Comparison of ENCODE assay signal across 18 cellular contexts in the genomic region with DNA sequence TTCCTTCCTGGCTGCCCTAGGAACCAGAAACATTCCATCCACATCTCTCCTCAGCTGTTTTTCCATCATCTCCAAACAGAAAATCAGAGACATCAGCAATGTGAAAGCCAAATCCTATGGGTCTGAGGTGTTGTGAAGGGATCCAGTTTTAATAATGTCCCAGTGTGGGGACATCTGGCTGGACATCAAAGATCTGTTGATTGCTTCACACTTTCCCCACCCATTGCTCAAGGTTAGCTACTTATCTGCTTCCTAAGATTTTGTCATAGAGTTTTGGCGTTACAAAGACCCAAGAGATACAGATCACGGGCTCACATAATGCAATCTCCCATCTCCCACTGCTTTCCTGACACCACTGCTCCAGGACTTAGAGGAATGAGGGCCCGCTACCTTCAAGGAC. TPM values are rescaled to one million over a fixed set of nuclear protein-coding genes. Genes with fewer than 3 reads are reported as not detected.
DNase-seq lines count a peak whose midpoint lies in the region; ATAC-seq and TF ChIP-seq lines count a peak whose summit lies in the region.
"Had no signal": no experiment of that assay in that cellular context is flagged by ENCODE, and none has a peak within 500 bp of the region (broad histone marks: within the 10 kb centered on the region; RNA-seq: fewer than 3 reads in every experiment).

No MANE protein-coding gene starts in this region.

- H3K4me1 ChIP-seq in sigmoid colon = no peaks in the 10 kb centered on the region
- H3K4me1 ChIP-seq: HAP-1 had no signal

- WGBS in sigmoid colon, 2 donors = 84 to 91% methylated on average over 3 of the region's 3 CpGs

- no peaks in the 10 kb centered on the region for H3K27me3 Mint-ChIP-seq in activated naive CD8-positive, alpha-beta T cell treated with anti-CD3 and anti-CD28 coated beads, Interleukin-2, amount 50 U/mL, for 24 hours
- H3K27me3 Mint-ChIP-seq: CD4-positive, alpha-beta memory T cell had no signal

- no peak for TF ChIP-seq EP300 in sigmoid colon (IDR thresholded peaks at IDR 0.05)

- no peaks in the 10 kb centered on the region for H3K9me3 ChIP-seq in sigmoid colon
- H3K9me3 ChIP-seq: BLaER1, HAP-1 had no signal

- no peaks in the 10 kb centered on the region for H3K36me3 ChIP-seq in sigmoid colon
- H3K36me3 ChIP-seq: BLaER1, HAP-1 had no signal

- TF ChIP-seq CTCF in C4-2B (conservative IDR thresholded peaks at IDR 0.05) = no peak
- no peak for TF ChIP-seq CTCF in fibroblast of villous mesenchyme (IDR thresholded peaks at IDR 0.05; ENCODE audit: insufficient read depth, low read depth, low read length)
- TF ChIP-seq CTCF in sigmoid colon (IDR thresholded peaks at IDR 0.05) = no peak

- H3K36me3 Mint-ChIP-seq in activated naive CD8-positive, alpha-beta T cell treated with anti-CD3 and anti-CD28 coated beads, Interleukin-2, amount 50 U/mL, for 24 hours (ENCODE audit: low read depth) = no peaks in the 10 kb centered on the region
- H3K36me3 Mint-ChIP-seq: CD14-positive monocyte; CD4-positive, alpha-beta memory T cell had no signal

- H3K27ac Mint-ChIP-seq in activated naive CD8-positive, alpha-beta T cell treated with anti-CD3 and anti-CD28 coated beads, Interleukin-2, amount 50 U/mL, for 24 hours = no peak overlapping the region
- H3K27ac Mint-ChIP-seq: B cell; CD14-positive monocyte; CD4-positive, alpha-beta memory T cell had no signal

- ATAC-seq in activated naive CD8-positive, alpha-beta T cell treated with anti-CD3 and anti-CD28 coated beads, Interleukin-2, amount 50 U/mL, for 24 hours = no peak

- peak overlapping the region; percentile 58 for H3K27ac ChIP-seq in C4-2B
- H3K27ac ChIP-seq in sigmoid colon = no peak overlapping the region
- H3K27ac ChIP-seq: BLaER1 had no signal

- TF ChIP-seq POLR2A in sigmoid colon (IDR thresholded peaks at IDR 0.05) = no peak

- H3K4me1 Mint-ChIP-seq in activated naive CD8-positive, alpha-beta T cell treated with anti-CD3 and anti-CD28 coated beads, Interleukin-2, amount 50 U/mL, for 24 hours = no peaks in the 10 kb centered on the region
- H3K4me1 Mint-ChIP-seq: B cell; CD14-positive monocyte; CD4-positive, alpha-beta memory T cell had no signal

- no peak overlapping the region for H3K4me3 ChIP-seq in fibroblast of villous mesenchyme (ENCODE audit: low read depth, low read length)
- H3K4me3 ChIP-seq in sigmoid colon = no peak overlapping the region
- H3K4me3 ChIP-seq: BLaER1, HAP-1 had no signal

- intact Hi-C loops in sigmoid colon (cut with DNase I) = no loop called here

- DNase-seq in HT-29 (ENCODE audit: low spot score) (peak; percentile 42), fibroblast of villous mesenchyme (ENCODE audit: low read depth) (peak; percentile 24), sigmoid colon (peak; percentile 34), NCI-H524 treated with DMSO at 0.1 percent for 48 hours (lab: John Stamatoyannopoulos, UW) (no peak), NCI-H1105 treated with DMSO at 0.1 percent for 48 hours (lab: John Stamatoyannopoulos, UW) (no peak)
- no peak for DNase-seq in activated naive CD8-positive, alpha-beta T cell treated with anti-CD3 and anti-CD28 coated beads, Interleukin-2, amount 50 U/mL, for 24 hours
- DNase-seq: Calu3; CD4-positive, alpha-beta memory T cell; COR-L47; DMS53; DMS79 treated with DMSO at 0.1 percent for 48 hours; GF-D8; GOT3 had no signal

- no peaks in the 10 kb centered on the region for H3K9me3 Mint-ChIP-seq in activated naive CD8-positive, alpha-beta T cell treated with anti-CD3 and anti-CD28 coated beads, Interleukin-2, amount 50 U/mL, for 24 hours

- no peaks in the 10 kb centered on the region for H3K27me3 ChIP-seq in sigmoid colon
- H3K27me3 ChIP-seq: BLaER1 had no signal

- no peak overlapping the region for H3K4me3 Mint-ChIP-seq in activated naive CD8-positive, alpha-beta T cell treated with anti-CD3 and anti-CD28 coated beads, Interleukin-2, amount 50 U/mL, for 24 hours
- H3K4me3 Mint-ChIP-seq: B cell; CD14-positive monocyte; CD4-positive, alpha-beta memory T cell had no signal

RNA-seq across cellular contexts. Expression of a gene that starts 47.9 kb away (rescaled TPM):
- total RNA-seq in HT-29 (2014; rRNA removed; shearing (Covaris generic)) = 58.9 and 72.1 TPM in 2 replicates
- 1.3 and 1.9 TPM in 2 replicates for total RNA-seq in fibroblast of villous mesenchyme
- total RNA-seq in sigmoid colon = 10 to 100 TPM in 2 of 4 donors, 1 to 10 TPM in 2; 9.1 to 16.1 (median 12.5) TPM
- 10 to 100 TPM in 1 of 3 donors, 1 to 10 TPM in 2; 6.0 to 11.8 (median 9.0) TPM for polyA plus RNA-seq in sigmoid colon

Comparison
In these comparisons a context has a peak if more than half of its experiments do, and no peak if none do; other contexts are left out.
1. DNase-seq: peak in HT-29 (single experiment), fibroblast of villous mesenchyme (single experiment) and sigmoid colon (single experiment); none in NCI-H524 treated with DMSO at 0.1 percent for 48 hours (single experiment), activated naive CD8-positive, alpha-beta T cell treated with anti-CD3 and anti-CD28 coated beads, Interleukin-2, amount 50 U/mL, for 24 hours (single experiment) and NCI-H1105 treated with DMSO at 0.1 percent for 48 hours (single experiment).